Comparison of ENCODE assay signal across 12 cellular contexts in the genomic region with DNA sequence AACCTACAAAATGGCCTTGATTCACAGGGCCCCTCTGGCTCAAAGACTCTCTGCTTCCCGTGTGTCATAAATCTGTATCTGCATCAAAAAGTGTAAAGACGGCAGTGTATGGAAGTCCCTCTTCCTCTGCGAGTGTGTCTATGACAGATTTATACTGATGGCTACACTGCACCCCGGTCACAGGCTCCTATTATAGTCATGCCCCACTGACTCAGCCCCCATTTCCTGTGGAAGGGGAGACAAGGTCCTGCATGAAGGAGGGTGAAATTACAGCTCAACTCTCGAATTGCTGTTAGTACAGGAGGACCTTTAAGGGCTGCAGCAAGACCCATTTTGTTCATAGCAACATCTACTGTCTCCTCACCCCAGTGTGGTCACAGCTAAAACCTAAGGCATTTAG.
A peak's percentile ranks its signal among the peaks of the same experiment; 100 is the strongest.
DNase-seq lines count a peak whose midpoint lies in the region; ATAC-seq and TF ChIP-seq lines count a peak whose summit lies in the region.
"Had no signal": no experiment of that assay in that cellular context is flagged by ENCODE, and none has a peak within 500 bp of the region (broad histone marks: within the 10 kb centered on the region; RNA-seq: fewer than 3 reads in every experiment).

No MANE protein-coding gene starts in this region.

- H3K36me3 Mint-ChIP-seq in activated T-cell treated with anti-CD3 and anti-CD28 coated beads, Interleukin-2, amount 50 U/mL, for 72 hours (ENCODE audit: insufficient read depth in 2 of 2), result peaks cover 0 to 2% of the 10 kb centered on the region in 2 donors

- peaks cover 65% of the 10 kb centered on the region for H3K4me1 ChIP-seq in SJSA1 (replicated peaks)
- H3K4me1 ChIP-seq in foreskin keratinocyte, result peaks cover 67% of the 10 kb centered on the region
- peaks cover 15 to 22% of the 10 kb centered on the region in 2 donors for H3K4me1 ChIP-seq in thoracic aorta (ENCODE audit: control insufficient read depth in 1 of 2, low read depth in 2 of 2)

- H3K27ac ChIP-seq in SJSA1 (peak overlapping the region; percentile 82), foreskin keratinocyte (peak overlapping the region; percentile 38), thoracic aorta (no peak overlapping the region)

- H3K27me3 ChIP-seq in SJSA1 (replicated peaks) (no peaks in the 10 kb centered on the region), foreskin keratinocyte (no peaks in the 10 kb centered on the region), thoracic aorta (replicated peaks; ENCODE audit: insufficient read depth) (no peaks in the 10 kb centered on the region)

- peaks cover 56% of the 10 kb centered on the region for H3K27me3 Mint-ChIP-seq in activated T-cell treated with anti-CD3 and anti-CD28 coated beads, Interleukin-2, amount 50 U/mL, for 72 hours (ENCODE audit: low read depth)

- H3K9me3 ChIP-seq in SJSA1 (replicated peaks) (no peaks in the 10 kb centered on the region), thoracic aorta (no peaks in the 10 kb centered on the region)

- H3K36me3 ChIP-seq in SJSA1 (no peaks in the 10 kb centered on the region), thoracic aorta (no peaks in the 10 kb centered on the region)

- TF ChIP-seq CTCF in foreskin keratinocyte (conservative IDR thresholded peaks at IDR 0.05) (no peak), thoracic aorta (IDR thresholded peaks at IDR 0.05) (no peak)

- no peak overlapping the region for H3K4me3 Mint-ChIP-seq in activated T-cell treated with anti-CD3 and anti-CD28 coated beads, Interleukin-2, amount 50 U/mL, for 72 hours
- H3K4me3 Mint-ChIP-seq: B cell had no signal

- no peaks in the 10 kb centered on the region for H3K4me1 Mint-ChIP-seq in activated T-cell treated with anti-CD3 and anti-CD28 coated beads, Interleukin-2, amount 50 U/mL, for 72 hours (ENCODE audit: low read depth)
- H3K4me1 Mint-ChIP-seq: B cell had no signal

- H3K4me3 ChIP-seq in SJSA1, result no peak overlapping the region
- H3K4me3 ChIP-seq in thoracic aorta, result no peak overlapping the region

- H3K9me3 Mint-ChIP-seq in activated T-cell treated with anti-CD3 and anti-CD28 coated beads, Interleukin-2, amount 50 U/mL, for 72 hours, result no peaks in the 10 kb centered on the region
- H3K9me3 Mint-ChIP-seq: activated T-helper 2 cell treated with anti-CD3 and anti-CD28 coated beads, Interferon-gamma antibody, Interleukin-2, Interleukin-4, amounts not matched to agents 10 μg/mL and 5 μg/mL and 100 μg/mL, durations not matched to agents 14 hours and 24 hours and 36 hours had no signal

- peak in 1 of 2 donors; percentile 1 for DNase-seq in activated T-cell treated with anti-CD3 and anti-CD28 coated beads, Interleukin-2, amount 50 U/mL, for 72 hours
- no peak for DNase-seq in activated T-cell treated with anti-CD3 and anti-CD28 coated beads for 4 hours
- peak; percentile 66 to 67 for DNase-seq in SJSA1 (ENCODE audit: low read depth in 1 of 2, low spot score in 2 of 2)
- DNase-seq in foreskin keratinocyte, result peak in 1 of 2 donors; percentile 58
- peak; percentile 36 for DNase-seq in thoracic aorta (ENCODE audit: low spot score)
- no peak for DNase-seq in OCI-M1 (lab: John Stamatoyannopoulos, UW)
- DNase-seq in Ammon's horn (ENCODE audit: low spot score), result no peak
- DNase-seq: NCI-H1048, T-helper 1 cell had no signal

- no peak overlapping the region for H3K27ac Mint-ChIP-seq in activated T-cell treated with anti-CD3 and anti-CD28 coated beads, Interleukin-2, amount 50 U/mL, for 72 hours
- H3K27ac Mint-ChIP-seq: activated T-helper 2 cell treated with anti-CD3 and anti-CD28 coated beads, Interferon-gamma antibody, Interleukin-2, Interleukin-4, amounts not matched to agents 10 μg/mL and 5 μg/mL and 100 μg/mL, durations not matched to agents 14 hours and 24 hours and 36 hours; B cell had no signal

- ATAC-seq in activated T-cell treated with anti-CD3 and anti-CD28 coated beads, Interleukin-2, amount 50 U/mL, for 72 hours (replicated peaks in 1 of 2), result peak; percentile 52 to 67
- ATAC-seq in foreskin keratinocyte (peak; percentile 53), thoracic aorta (ENCODE audit: insufficient number of reproducible peaks, low FRiP score, low read depth) (no peak), HG03521 (IDR thresholded peaks at IDR 0.05; ENCODE audit: unreplicated experiment) (no peak)

Comparison
In these comparisons a context has a peak if more than half of its experiments do, and no peak if none do; other contexts are left out.
1. ATAC-seq: peak in activated T-cell treated with anti-CD3 and anti-CD28 coated beads, Interleukin-2, amount 50 U/mL, for 72 hours (2 of 2) and foreskin keratinocyte (single experiment); none in thoracic aorta (single experiment) and HG03521 (single experiment).
2. DNase-seq: peak in SJSA1 (2 of 2) and thoracic aorta (single experiment); none in activated T-cell treated with anti-CD3 and anti-CD28 coated beads for 4 hours (single experiment), OCI-M1 (single experiment) and Ammon's horn (single experiment).
3. H3K27ac ChIP-seq: peak in SJSA1 (single experiment) and foreskin keratinocyte (single experiment); none in thoracic aorta (0 of 2).